In the genomic region with DNA sequence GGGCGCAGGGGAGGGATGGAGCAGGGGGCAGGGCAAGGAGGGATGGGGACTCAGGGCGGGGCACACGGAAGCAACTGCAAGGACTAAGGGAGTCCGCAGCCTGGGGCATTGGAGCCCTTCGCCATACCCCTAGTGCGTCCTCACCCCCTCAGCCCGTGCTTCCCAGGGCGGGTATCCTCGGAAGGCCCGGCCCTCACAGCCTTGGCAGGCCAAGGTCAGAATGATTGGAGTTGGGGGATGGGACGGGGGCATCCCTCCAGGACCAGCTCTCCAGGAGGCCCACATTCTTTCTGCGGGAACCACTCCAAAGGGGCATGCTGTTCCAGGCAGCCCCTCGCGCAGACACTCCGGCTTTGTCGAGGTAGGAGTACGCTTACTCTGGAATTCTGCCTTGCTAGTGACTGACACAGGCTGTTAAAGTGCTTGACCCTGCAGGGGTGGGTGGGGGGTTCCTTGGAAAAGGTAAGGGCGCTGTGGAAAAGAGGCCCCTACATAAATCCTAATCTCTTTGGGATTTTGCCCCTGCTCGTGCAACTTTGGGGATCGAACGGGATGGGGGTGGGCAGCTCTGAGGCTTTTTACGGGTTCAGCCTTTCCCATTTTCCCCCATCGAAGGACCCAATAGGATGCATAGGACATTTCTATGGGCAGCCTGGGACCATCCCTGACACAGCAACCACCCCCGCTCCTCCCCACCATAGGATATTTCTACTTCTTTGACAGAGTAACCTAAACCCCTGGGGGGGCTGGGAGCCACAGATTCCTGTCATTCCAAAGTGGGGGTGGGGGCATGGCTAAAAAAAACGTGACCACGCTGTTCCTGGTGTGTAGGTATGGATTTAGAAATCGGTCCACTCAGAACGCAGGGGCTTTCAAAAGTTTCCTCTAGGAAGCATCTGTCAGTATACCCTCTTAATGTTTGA, we compare ENCODE assay signal across 9 cellular contexts. TPM values are rescaled to one million over a fixed set of nuclear protein-coding genes. Genes with fewer than 3 reads are reported as not detected.
A peak's percentile ranks its signal among the peaks of the same experiment; 100 is the strongest.
DNase-seq lines count a peak whose midpoint lies in the region; ATAC-seq and TF ChIP-seq lines count a peak whose summit lies in the region.
"Had no signal": no experiment of that assay in that cellular context is flagged by ENCODE, and none has a peak within 500 bp of the region (broad histone marks: within the 10 kb centered on the region; RNA-seq: fewer than 3 reads in every experiment).

No MANE protein-coding gene starts in this region.

- H3K9me3 ChIP-seq in SJSA1 (replicated peaks): peaks cover 5% of the 10 kb centered on the region; the same call in 1 of the 2 replicates
- H3K9me3 ChIP-seq in right atrium auricular region: no peaks in the 10 kb centered on the region

- H3K4me3 ChIP-seq in SJSA1 (peak overlapping the region; percentile 99), right atrium auricular region (peak overlapping the region; percentile 92 to 98), skin epidermis (peak overlapping the region; percentile 56 to 100 (median 91))

- TF ChIP-seq POLR2A in GM19099 (IDR thresholded peaks at IDR 0.05; ENCODE audit: extremely low read depth, insufficient read length, low read depth): peak; percentile 50

- H3K36me3 ChIP-seq in SJSA1 (peaks cover 27% of the 10 kb centered on the region), right atrium auricular region (no peaks in the 10 kb centered on the region)

- TF ChIP-seq CTCF in right atrium auricular region (IDR thresholded peaks at IDR 0.05): no peak

- peak overlapping the region; percentile 30; the same call in 1 of the 2 replicates for H3K27ac ChIP-seq in SJSA1
- H3K27ac ChIP-seq in right atrium auricular region: peak overlapping the region; percentile 76 to 87
- H3K27ac ChIP-seq in skin epidermis: peak overlapping the region in 18 of 21 experiments; percentile 36 to 97 (median 78)

- ATAC-seq in HG03095 (IDR thresholded peaks at IDR 0.05; ENCODE audit: unreplicated experiment): no peak

- DNase-seq in SJSA1 (ENCODE audit: low read depth in 1 of 2, low spot score in 2 of 2): peak in 1 of 2 experiments; percentile 57
- no peak for DNase-seq in right atrium auricular region (ENCODE audit: low spot score)
- DNase-seq in amniotic stem cell (lab: John Stamatoyannopoulos, UW): no peak
- DNase-seq in GF-D8 (lab: John Stamatoyannopoulos, UW): no peak
- no peak for DNase-seq in DMS 273 (lab: John Stamatoyannopoulos, UW; ENCODE audit: unreplicated experiment)

- H3K27me3 ChIP-seq in SJSA1 (replicated peaks): no peaks in the 10 kb centered on the region
- H3K27me3 ChIP-seq in right atrium auricular region: no peaks in the 10 kb centered on the region

- H3K4me1 ChIP-seq in SJSA1 (replicated peaks): peaks cover 15% of the 10 kb centered on the region
- peaks cover 0 to 45% of the 10 kb centered on the region in 2 donors for H3K4me1 ChIP-seq in right atrium auricular region

RNA-seq across cellular contexts. Expression of a gene that starts 0.7 kb away (rescaled TPM):
- 24.3 and 31.1 TPM in 2 replicates for total RNA-seq in SJSA1 (2014; rRNA removed; shearing (Covaris generic))
- total RNA-seq in right atrium auricular region: 1 to 10 TPM; 5.5 to 9.8 TPM

RNA-seq across cellular contexts. Expression of a gene that starts 9.3 kb away (rescaled TPM):
- total RNA-seq in SJSA1 (2014; rRNA removed; shearing (Covaris generic)): not detected in 2 replicates
- total RNA-seq in right atrium auricular region: not detected
- total RNA-seq: subcutaneous adipose tissue had no signal

Comparison
In these comparisons a context has a peak if more than half of its experiments do, and no peak if none do; other contexts are left out.
1. H3K27ac ChIP-seq: peak in every context shown above with its lines; median percentile 82 in right atrium auricular region; 78 in skin epidermis; 30 in SJSA1.